In genomic region chr16:22206013-22206846, GRCh38 we compare ENCODE assay signal across 1 cellular context.
TF ChIP-seq lines count a peak whose summit lies in the region.

TSS of gene EEF2K (plus strand) at chr16:22206278. CDS start at chr16:22225730, 19,452 bp downstream.

TF ChIP-seq in HepG2, 621 proteins besides CTCF, POLR2A, EP300 and RAD21 (continued from another document and continues in another):
- TF ChIP-seq ZNF512B (CRISPR knock-in tag; IDR thresholded peaks at IDR 0.05; ENCODE audit: borderline replicate concordance) (no peak), RARG (CRISPR knock-in tag; IDR thresholded peaks at IDR 0.05; ENCODE audit: low read depth) (peak; percentile 92; the same call in 1 of the 2 replicates), PTBP1 (IDR thresholded peaks at IDR 0.05; ENCODE audit: low read depth, low read length, poor library complexity, severe bottlenecking) (peak; percentile 91), NFE2L1 (CRISPR knock-in tag; IDR thresholded peaks at IDR 0.05; ENCODE audit: borderline replicate concordance) (peak; percentile 49; the same call in 1 of the 2 replicates), ZNF207 (IDR thresholded peaks at IDR 0.05; ENCODE audit: borderline replicate concordance) (no peak), ZNF784 (CRISPR knock-in tag; IDR thresholded peaks at IDR 0.05; ENCODE audit: borderline replicate concordance) (peak; percentile 85), ZBTB33 (CRISPR knock-in tag; IDR thresholded peaks at IDR 0.05) (peak; percentile 84), ZNF331 (CRISPR knock-in tag; IDR thresholded peaks at IDR 0.05) (peak; percentile 99), STAT6 (CRISPR knock-in tag; IDR thresholded peaks at IDR 0.05; ENCODE audit: borderline replicate concordance) (peak; percentile 99), ZBTB25 (CRISPR knock-in tag; IDR thresholded peaks at IDR 0.05) (peak; percentile 96), KMT2A (CRISPR knock-in tag; IDR thresholded peaks at IDR 0.05) (peak; percentile 92), TAF1 (CRISPR knock-in tag; IDR thresholded peaks at IDR 0.05) (peak; percentile 80), HDAC2 (CRISPR knock-in tag; IDR thresholded peaks at IDR 0.05) (peak; percentile 95), CERS6 (CRISPR knock-in tag; IDR thresholded peaks at IDR 0.05) (no peak), PHF5A (CRISPR knock-in tag; IDR thresholded peaks at IDR 0.05; ENCODE audit: low read depth, unreplicated experiment) (peak; percentile 88), ZNF260 (CRISPR knock-in tag; IDR thresholded peaks at IDR 0.05; ENCODE audit: borderline replicate concordance, low read depth) (peak; percentile 94; the same call in 1 of the 2 replicates), SNRNP70 (IDR thresholded peaks at IDR 0.05; ENCODE audit: low read depth, low read length) (no peak), SRSF4 (IDR thresholded peaks at IDR 0.05; ENCODE audit: low read depth, low read length, poor library complexity, severe bottlenecking) (no peak), MTERF4 (CRISPR knock-in tag; IDR thresholded peaks at IDR 0.05) (peak; percentile 100), TFDP2 (CRISPR knock-in tag; IDR thresholded peaks at IDR 0.05) (peak; percentile 91), MEF2D (CRISPR knock-in tag; IDR thresholded peaks at IDR 0.05) (0 out of 2 replicates have a peak, but pooled peaks have one; percentile 16), ZNF547 (CRISPR knock-in tag; IDR thresholded peaks at IDR 0.05) (peak; percentile 91), ZNF776 (CRISPR knock-in tag; IDR thresholded peaks at IDR 0.05) (peak; percentile 86; the same call in 1 of the 2 replicates), ZKSCAN5 (CRISPR knock-in tag; IDR thresholded peaks at IDR 0.05) (no peak), CEBPG (CRISPR knock-in tag; IDR thresholded peaks at IDR 0.05) (peak; percentile 47; the same call in 1 of the 2 replicates), FOXK1 (CRISPR knock-in tag; IDR thresholded peaks at IDR 0.05; ENCODE audit: borderline replicate concordance, low read depth) (peak; percentile 63; the same call in 1 of the 2 replicates), ZNF740 (CRISPR knock-in tag; IDR thresholded peaks at IDR 0.05) (peak; percentile 29; the same call in 1 of the 2 replicates), ZHX2 (IDR thresholded peaks at IDR 0.05; ENCODE audit: low read depth) (peak; percentile 68; the same call in 1 of the 2 replicates), ZHX2 (CRISPR knock-in tag; IDR thresholded peaks at IDR 0.05; ENCODE audit: borderline replicate concordance) (no peak; the same call in 1 of the 2 replicates), RBM22 (optimal IDR thresholded peaks at IDR 0.05; ENCODE audit: low read length) (no peak), SRF (IDR thresholded peaks at IDR 0.05; ENCODE audit: low read depth, low read length) (no peak), BCL3 (CRISPR knock-in tag; IDR thresholded peaks at IDR 0.05) (peak; percentile 87), ZNF354B (CRISPR knock-in tag; IDR thresholded peaks at IDR 0.05) (peak; percentile 88), ZNF761 (CRISPR knock-in tag; conservative IDR thresholded peaks at IDR 0.05) (peak; percentile 97)
